1 cellular context compared by ENCODE assay signal in the genomic region with DNA sequence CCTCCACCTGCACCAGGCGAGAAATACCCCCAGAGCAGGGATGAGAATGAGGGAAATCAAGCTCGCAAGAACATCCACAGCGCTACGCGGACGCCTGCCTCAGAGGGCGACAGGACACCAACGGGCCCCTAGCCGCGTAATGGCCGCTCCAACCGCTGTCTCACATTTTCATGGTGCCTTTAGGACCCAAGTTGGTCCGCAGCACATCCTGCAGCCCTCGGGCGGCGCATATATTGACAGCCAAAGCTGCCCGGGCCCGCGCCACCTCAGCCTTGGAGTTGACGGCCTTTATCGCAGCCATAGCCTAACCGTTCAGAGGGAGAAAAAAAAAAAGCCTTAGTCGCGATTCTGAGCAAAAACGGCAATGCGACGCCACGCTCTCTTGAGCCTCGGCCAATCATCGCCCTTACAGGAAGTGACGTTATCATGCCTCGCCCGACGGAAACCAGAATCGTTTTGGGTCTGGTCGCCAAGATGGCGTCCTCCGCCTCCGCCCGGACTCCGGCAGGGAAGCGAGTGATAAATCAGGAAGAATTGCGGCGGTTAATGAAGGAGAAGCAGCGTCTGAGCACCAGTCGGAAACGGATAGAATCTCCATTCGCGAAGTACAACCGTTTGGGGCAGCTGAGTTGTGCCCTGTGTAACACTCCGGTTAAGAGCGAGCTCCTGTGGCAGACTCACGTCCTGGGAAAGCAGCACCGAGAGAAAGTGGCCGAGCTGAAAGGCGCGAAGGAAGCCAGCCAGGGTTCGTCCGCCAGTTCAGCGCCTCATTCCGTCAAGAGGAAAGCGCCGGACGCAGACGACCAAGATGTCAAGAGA.
TF ChIP-seq lines count a peak whose summit lies in the region.

A gene with protein sequence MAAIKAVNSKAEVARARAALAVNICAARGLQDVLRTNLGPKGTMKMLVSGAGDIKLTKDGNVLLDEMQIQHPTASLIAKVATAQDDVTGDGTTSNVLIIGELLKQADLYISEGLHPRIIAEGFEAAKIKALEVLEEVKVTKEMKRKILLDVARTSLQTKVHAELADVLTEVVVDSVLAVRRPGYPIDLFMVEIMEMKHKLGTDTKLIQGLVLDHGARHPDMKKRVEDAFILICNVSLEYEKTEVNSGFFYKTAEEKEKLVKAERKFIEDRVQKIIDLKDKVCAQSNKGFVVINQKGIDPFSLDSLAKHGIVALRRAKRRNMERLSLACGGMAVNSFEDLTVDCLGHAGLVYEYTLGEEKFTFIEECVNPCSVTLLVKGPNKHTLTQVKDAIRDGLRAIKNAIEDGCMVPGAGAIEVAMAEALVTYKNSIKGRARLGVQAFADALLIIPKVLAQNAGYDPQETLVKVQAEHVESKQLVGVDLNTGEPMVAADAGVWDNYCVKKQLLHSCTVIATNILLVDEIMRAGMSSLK (minus strand): TSS at position 368 of the 819 bp plus-strand sequence. CDS start 67 bp downstream, at position 301.
A gene with protein sequence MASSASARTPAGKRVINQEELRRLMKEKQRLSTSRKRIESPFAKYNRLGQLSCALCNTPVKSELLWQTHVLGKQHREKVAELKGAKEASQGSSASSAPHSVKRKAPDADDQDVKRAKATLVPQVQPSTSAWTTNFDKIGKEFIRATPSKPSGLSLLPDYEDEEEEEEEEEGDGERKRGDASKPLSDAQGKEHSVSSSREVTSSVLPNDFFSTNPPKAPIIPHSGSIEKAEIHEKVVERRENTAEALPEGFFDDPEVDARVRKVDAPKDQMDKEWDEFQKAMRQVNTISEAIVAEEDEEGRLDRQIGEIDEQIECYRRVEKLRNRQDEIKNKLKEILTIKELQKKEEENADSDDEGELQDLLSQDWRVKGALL (plus strand): TSS at position 448 of the 819 bp plus-strand sequence. CDS start 27 bp downstream, at position 475.

TF ChIP-seq in SK-N-SH, 30 proteins besides CTCF, POLR2A, EP300 and RAD21 (continued from another document):
- TF ChIP-seq TAF1 (IDR thresholded peaks at IDR 0.05; ENCODE audit: borderline replicate concordance, low read depth, low read length) (peak; percentile 90), FOXM1 (IDR thresholded peaks at IDR 0.05; ENCODE audit: low read depth) (0 out of 2 replicates have a peak, but pooled peaks have one; percentile 47), SMC3 (IDR thresholded peaks at IDR 0.05; ENCODE audit: low read depth, low read length) (0 out of 2 replicates have a peak, but pooled peaks have one; percentile 16), EZH2phosphoT487 (IDR thresholded peaks at IDR 0.05; ENCODE audit: borderline replicate concordance, low read depth) (no peak), CHD2 (IDR thresholded peaks at IDR 0.05; ENCODE audit: low read length, partially characterized antibody) (peak; percentile 81), FOXJ3 (CRISPR knock-in tag; IDR thresholded peaks at IDR 0.05) (no peak), ELF1 (IDR thresholded peaks at IDR 0.05) (peak; percentile 64; the same call in 1 of the 2 replicates), RFX5 (IDR thresholded peaks at IDR 0.05; ENCODE audit: low read length) (peak; percentile 46; the same call in 1 of the 2 replicates), NFIC (IDR thresholded peaks at IDR 0.05; ENCODE audit: borderline replicate concordance) (peak; percentile 15; the same call in 1 of the 2 replicates), TEAD4 (IDR thresholded peaks at IDR 0.05; ENCODE audit: borderline replicate concordance, insufficient read depth) (no peak), MXI1 (IDR thresholded peaks at IDR 0.05; ENCODE audit: low read depth, low read length) (peak; percentile 78), RCOR1 (IDR thresholded peaks at IDR 0.05; ENCODE audit: low read length) (no peak)
- TF ChIP-seq, protein P1, sequence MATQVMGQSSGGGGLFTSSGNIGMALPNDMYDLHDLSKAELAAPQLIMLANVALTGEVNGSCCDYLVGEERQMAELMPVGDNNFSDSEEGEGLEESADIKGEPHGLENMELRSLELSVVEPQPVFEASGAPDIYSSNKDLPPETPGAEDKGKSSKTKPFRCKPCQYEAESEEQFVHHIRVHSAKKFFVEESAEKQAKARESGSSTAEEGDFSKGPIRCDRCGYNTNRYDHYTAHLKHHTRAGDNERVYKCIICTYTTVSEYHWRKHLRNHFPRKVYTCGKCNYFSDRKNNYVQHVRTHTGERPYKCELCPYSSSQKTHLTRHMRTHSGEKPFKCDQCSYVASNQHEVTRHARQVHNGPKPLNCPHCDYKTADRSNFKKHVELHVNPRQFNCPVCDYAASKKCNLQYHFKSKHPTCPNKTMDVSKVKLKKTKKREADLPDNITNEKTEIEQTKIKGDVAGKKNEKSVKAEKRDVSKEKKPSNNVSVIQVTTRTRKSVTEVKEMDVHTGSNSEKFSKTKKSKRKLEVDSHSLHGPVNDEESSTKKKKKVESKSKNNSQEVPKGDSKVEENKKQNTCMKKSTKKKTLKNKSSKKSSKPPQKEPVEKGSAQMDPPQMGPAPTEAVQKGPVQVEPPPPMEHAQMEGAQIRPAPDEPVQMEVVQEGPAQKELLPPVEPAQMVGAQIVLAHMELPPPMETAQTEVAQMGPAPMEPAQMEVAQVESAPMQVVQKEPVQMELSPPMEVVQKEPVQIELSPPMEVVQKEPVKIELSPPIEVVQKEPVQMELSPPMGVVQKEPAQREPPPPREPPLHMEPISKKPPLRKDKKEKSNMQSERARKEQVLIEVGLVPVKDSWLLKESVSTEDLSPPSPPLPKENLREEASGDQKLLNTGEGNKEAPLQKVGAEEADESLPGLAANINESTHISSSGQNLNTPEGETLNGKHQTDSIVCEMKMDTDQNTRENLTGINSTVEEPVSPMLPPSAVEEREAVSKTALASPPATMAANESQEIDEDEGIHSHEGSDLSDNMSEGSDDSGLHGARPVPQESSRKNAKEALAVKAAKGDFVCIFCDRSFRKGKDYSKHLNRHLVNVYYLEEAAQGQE (IDR thresholded peaks at IDR 0.05; ENCODE audit: low read depth, low read length) = 0 out of 2 replicates have a peak, but pooled peaks have one; percentile 8
- TF ChIP-seq, protein P2, sequence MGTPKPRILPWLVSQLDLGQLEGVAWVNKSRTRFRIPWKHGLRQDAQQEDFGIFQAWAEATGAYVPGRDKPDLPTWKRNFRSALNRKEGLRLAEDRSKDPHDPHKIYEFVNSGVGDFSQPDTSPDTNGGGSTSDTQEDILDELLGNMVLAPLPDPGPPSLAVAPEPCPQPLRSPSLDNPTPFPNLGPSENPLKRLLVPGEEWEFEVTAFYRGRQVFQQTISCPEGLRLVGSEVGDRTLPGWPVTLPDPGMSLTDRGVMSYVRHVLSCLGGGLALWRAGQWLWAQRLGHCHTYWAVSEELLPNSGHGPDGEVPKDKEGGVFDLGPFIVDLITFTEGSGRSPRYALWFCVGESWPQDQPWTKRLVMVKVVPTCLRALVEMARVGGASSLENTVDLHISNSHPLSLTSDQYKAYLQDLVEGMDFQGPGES (IDR thresholded peaks at IDR 0.05; ENCODE audit: low read depth, low read length) = no peak
- TF ChIP-seq, protein P3, sequence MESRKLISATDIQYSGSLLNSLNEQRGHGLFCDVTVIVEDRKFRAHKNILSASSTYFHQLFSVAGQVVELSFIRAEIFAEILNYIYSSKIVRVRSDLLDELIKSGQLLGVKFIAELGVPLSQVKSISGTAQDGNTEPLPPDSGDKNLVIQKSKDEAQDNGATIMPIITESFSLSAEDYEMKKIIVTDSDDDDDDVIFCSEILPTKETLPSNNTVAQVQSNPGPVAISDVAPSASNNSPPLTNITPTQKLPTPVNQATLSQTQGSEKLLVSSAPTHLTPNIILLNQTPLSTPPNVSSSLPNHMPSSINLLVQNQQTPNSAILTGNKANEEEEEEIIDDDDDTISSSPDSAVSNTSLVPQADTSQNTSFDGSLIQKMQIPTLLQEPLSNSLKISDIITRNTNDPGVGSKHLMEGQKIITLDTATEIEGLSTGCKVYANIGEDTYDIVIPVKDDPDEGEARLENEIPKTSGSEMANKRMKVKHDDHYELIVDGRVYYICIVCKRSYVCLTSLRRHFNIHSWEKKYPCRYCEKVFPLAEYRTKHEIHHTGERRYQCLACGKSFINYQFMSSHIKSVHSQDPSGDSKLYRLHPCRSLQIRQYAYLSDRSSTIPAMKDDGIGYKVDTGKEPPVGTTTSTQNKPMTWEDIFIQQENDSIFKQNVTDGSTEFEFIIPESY (IDR thresholded peaks at IDR 0.05; ENCODE audit: borderline replicate concordance, low read depth) = 0 out of 2 replicates have a peak, but pooled peaks have one; percentile 12
